8 cellular contexts compared by ENCODE assay signal in the genomic region with DNA sequence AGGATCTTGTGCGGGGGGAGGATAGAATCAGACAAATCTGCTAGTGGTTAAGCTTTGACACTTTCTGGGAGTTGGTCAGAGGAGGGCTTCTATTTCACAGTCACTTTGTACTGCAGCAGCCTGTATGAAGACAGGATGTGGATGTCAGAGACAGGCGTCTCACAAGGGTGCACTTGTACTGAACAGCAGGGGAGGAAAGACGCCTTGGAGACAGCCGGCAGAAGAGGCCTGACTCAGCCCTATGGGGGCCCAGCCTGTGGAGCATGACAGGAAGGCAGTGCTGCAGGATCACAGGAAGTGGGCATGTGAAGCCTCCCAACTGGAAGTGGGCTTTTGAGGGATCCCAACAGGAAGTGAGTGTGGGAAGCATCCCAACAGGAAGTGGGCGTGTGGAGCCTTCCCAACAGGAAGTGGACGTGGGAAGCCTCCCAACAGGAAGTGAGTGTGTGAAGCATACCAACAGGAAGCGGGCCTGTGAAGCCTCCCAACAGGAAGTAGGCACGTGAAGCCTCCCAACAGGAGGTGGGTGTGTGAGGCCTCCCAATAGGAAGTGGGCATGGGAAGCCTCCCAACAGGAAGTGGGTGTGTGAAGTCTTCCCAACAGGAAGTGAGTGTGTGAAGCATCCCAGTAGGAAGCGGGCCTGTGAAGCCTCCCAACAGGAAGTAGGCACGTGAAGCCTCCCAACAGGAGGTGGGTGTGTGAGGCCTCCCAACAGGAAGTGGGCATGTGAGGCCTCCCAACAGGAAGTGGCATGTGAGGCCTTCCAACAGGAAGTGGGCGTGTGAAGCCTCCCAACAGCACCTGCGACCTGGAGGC.
DNase-seq lines count a peak whose midpoint lies in the region; ATAC-seq, FAIRE-seq and TF ChIP-seq lines count a peak whose summit lies in the region.

No MANE protein-coding gene starts in this region.

- peaks cover 41% of the 10 kb centered on the region for H3K4me1 Mint-ChIP-seq in activated naive CD8-positive, alpha-beta T cell (ENCODE audit: low read depth)

- ATAC-seq in HG03442 (IDR thresholded peaks at IDR 0.05; ENCODE audit: unreplicated experiment) (no peak), HG03520 (IDR thresholded peaks at IDR 0.05; ENCODE audit: unreplicated experiment) (no peak), HG02763 (IDR thresholded peaks at IDR 0.05; ENCODE audit: unreplicated experiment) (no peak)

- no peaks in the 10 kb centered on the region for H3K36me3 ChIP-seq in osteoblast (ENCODE audit: insufficient read depth, low read length)

- peak; percentile 10 for DNase-seq in COR-L47 (lab: John Stamatoyannopoulos, UW)
- peak; percentile 76 for DNase-seq in RCC 7860 (ENCODE audit: low spot score)
- peak; percentile 75 for DNase-seq in osteoblast (ENCODE audit: insufficient read length, low spot score, missing footprints)
- DNase-seq in SIG-M5 treated with dmso at 0.1 percent for 504 hours (lab: John Stamatoyannopoulos, UW; ENCODE audit: unreplicated experiment), result no peak

- H3K4me2 ChIP-seq in osteoblast (ENCODE audit: insufficient read depth, low read length), result no peak overlapping the region

- H3K4me1 ChIP-seq in osteoblast (ENCODE audit: insufficient read depth, low read length), result no peaks in the 10 kb centered on the region

- peak overlapping the region; percentile 99 for H3K27ac Mint-ChIP-seq in activated naive CD8-positive, alpha-beta T cell

- H3K79me2 ChIP-seq in osteoblast (ENCODE audit: insufficient read depth, low read length), result no peaks in the 10 kb centered on the region

- no peaks in the 10 kb centered on the region for H3K27me3 Mint-ChIP-seq in activated naive CD8-positive, alpha-beta T cell

- no peaks in the 10 kb centered on the region for H3K9me3 ChIP-seq in osteoblast (ENCODE audit: low read depth, low read length)

- peak overlapping the region; percentile 75 for H3K4me3 Mint-ChIP-seq in activated naive CD8-positive, alpha-beta T cell

- TF ChIP-seq CTCF in osteoblast (IDR thresholded peaks at IDR 0.05; ENCODE audit: extremely low read depth, low read depth, low read length), result no peak

- H2AFZ ChIP-seq in osteoblast (ENCODE audit: low read length), result peak overlapping the region; percentile 70

- no peaks in the 10 kb centered on the region for H4K20me1 ChIP-seq in osteoblast (ENCODE audit: insufficient read depth, low read length)

- FAIRE-seq in RCC 7860 (lab: Jason Lieb, UNC), result no peak

- peaks cover 8% of the 10 kb centered on the region for H3K9me3 Mint-ChIP-seq in activated naive CD8-positive, alpha-beta T cell (ENCODE audit: low read depth)

- H3K27me3 ChIP-seq in osteoblast (ENCODE audit: insufficient read depth, low read length), result no peaks in the 10 kb centered on the region

- peaks cover 10% of the 10 kb centered on the region for H3K36me3 Mint-ChIP-seq in activated naive CD8-positive, alpha-beta T cell

- no peak overlapping the region for H3K27ac ChIP-seq in osteoblast (ENCODE audit: low read depth, low read length)

- no peak overlapping the region for H3K4me3 ChIP-seq in osteoblast (ENCODE audit: insufficient read depth, low read length)
